In the genomic region with DNA sequence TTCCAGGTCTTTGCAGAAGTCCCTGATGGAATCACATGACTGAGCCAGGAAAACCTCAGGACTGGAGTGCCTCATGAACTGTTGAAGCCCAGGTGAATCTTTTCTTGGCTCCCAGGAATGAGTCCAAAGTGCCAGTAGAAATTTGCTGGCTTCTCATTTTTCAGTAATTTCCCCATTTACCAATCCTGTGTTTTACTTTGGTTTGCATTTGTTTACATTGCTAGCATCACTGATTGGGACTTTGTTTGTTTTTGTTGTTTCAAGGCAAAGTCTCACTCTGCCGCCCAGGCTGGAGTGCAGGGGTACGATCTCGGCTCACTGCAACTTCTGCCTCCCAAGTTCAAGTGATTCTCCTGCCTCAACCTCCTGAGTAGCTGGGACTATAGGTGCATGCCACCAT, we compare ENCODE assay signal across 21 cellular contexts. TPM values are rescaled to one million over a fixed set of nuclear protein-coding genes. Genes with fewer than 3 reads are reported as not detected.
"Had no signal": no experiment of that assay in that cellular context is flagged by ENCODE, and none has a peak within 500 bp of the region (broad histone marks: within the 10 kb centered on the region; RNA-seq: fewer than 3 reads in every experiment).

No MANE protein-coding gene starts in this region.

- H3K4me3 Mint-ChIP-seq: activated CD8-positive, alpha-beta T cell treated with anti-CD3 and anti-CD28 coated beads, Interleukin-2, amount 10 ng/mL, durations not matched to agents 7 days and 5 days; dendritic cell treated with granulocyte-macrophage colony-stimulating factor and Interleukin-4, amounts not matched to agents 40 ng/mL and 50 ng/mL, for 4 days had no signal

- H3K27ac ChIP-seq: adrenal gland, psoas muscle, spleen, transverse colon had no signal

- H3K9me3 ChIP-seq: adrenal gland, psoas muscle had no signal

- ATAC-seq: activated CD8-positive, alpha-beta T cell treated with anti-CD3 and anti-CD28 coated beads, Interleukin-2, amount 10 ng/mL, durations not matched to agents 7 days and 5 days; psoas muscle; sciatic nerve; SK-N-SH treated with all-trans-retinoic acid at 6 μM for 48 hours had no signal

- DNase-seq: activated CD4-positive, CD25-positive, alpha-beta regulatory T cell treated with anti-CD3 and anti-CD28 coated beads, Interleukin-2, amount 50 U/mL, for 72 hours; activated CD8-positive, alpha-beta T cell treated with anti-CD3 and anti-CD28 coated beads, Interleukin-2, amount 10 ng/mL, durations not matched to agents 7 days and 5 days; activated effector memory CD4-positive, alpha-beta T cell treated with Interleukin-2 at 50 U/mL for 16 hours; central memory CD4-positive, alpha-beta T cell; erythroblast; hippocampal formation; nephron progenitor cell; psoas muscle; SHP77; spleen; stimulated activated CD4-positive, alpha-beta T cell treated with anti-CD3 and anti-CD28 coated beads, Interleukin-1b, Interleukin-23, amount 100 ng/mL, for 48 hours; stimulated activated naive CD4-positive, alpha-beta T cell; substantia nigra; transverse colon had no signal

- H3K4me3 ChIP-seq: adrenal gland, lung, psoas muscle, spleen had no signal

- H3K27me3 ChIP-seq: adrenal gland had no signal

- H3K27ac Mint-ChIP-seq: activated CD8-positive, alpha-beta T cell treated with anti-CD3 and anti-CD28 coated beads, Interleukin-2, amount 10 ng/mL, durations not matched to agents 7 days and 5 days; dendritic cell treated with granulocyte-macrophage colony-stimulating factor and Interleukin-4, amounts not matched to agents 40 ng/mL and 50 ng/mL, for 4 days; nephron progenitor cell; T-helper 1 cell treated with Interleukin-12 subunit alpha and Interleukin-12 subunit beta and Interleukin-4 antibody, amounts not matched to agents 30 μg/mL and 1 μg/mL, for 36 hours had no signal

RNA-seq across cellular contexts. Expression of gene RSPH10B2, which starts 45.6 kb away (rescaled TPM):
- total RNA-seq: osteoblast had no signal
